10 cellular contexts compared by ENCODE assay signal in genomic region chr20:41178495-41178894, GRCh38. TPM values are rescaled to one million over a fixed set of nuclear protein-coding genes. Genes with fewer than 3 reads are reported as not detected.
DNase-seq lines count a peak whose midpoint lies in the region; ATAC-seq and TF ChIP-seq lines count a peak whose summit lies in the region.
"Had no signal": no experiment of that assay in that cellular context is flagged by ENCODE, and none has a peak within 500 bp of the region (broad histone marks: within the 10 kb centered on the region; RNA-seq: fewer than 3 reads in every experiment).

No MANE protein-coding gene starts in this region.

- peaks cover 8 to 33% of the 10 kb centered on the region in 2 donors for H3K4me1 ChIP-seq in thyroid gland

- intact Hi-C loops in thyroid gland (cut with DNase I): loop anchor here (5.0 kb wide), 1 partner anchor 49 kb away; no protein-coding TSS in a partner anchor

- peak overlapping the region; percentile 2 to 52 (median 46) for H3K27ac ChIP-seq in thyroid gland

- no peak for DNase-seq in activated naive CD4-positive, alpha-beta T cell (lab: John Stamatoyannopoulos, UW)
- DNase-seq in mesothelial cell of epicardium (ENCODE audit: low spot score in 2 of 2, unreplicated experiment in 2 of 2) (no peak), thyroid gland (no peak), GM03348 (ENCODE audit: low spot score) (no peak)
- DNase-seq: NCI-H82; stimulated activated CD4-positive, alpha-beta T cell treated with anti-CD3 and anti-CD28 coated beads, Interleukin-1b, Interleukin-23, amount 100 ng/mL, for 48 hours had no signal

- no peak overlapping the region for H3K4me3 Mint-ChIP-seq in activated naive CD4-positive, alpha-beta T cell treated with anti-CD3 and anti-CD28 coated beads, Interleukin-2, amount 50 U/mL, for 24 hours
- H3K4me3 Mint-ChIP-seq in brain (no peak overlapping the region), mesothelial cell of epicardium (no peak overlapping the region)

- no peaks in the 10 kb centered on the region for H3K27me3 Mint-ChIP-seq in activated naive CD4-positive, alpha-beta T cell treated with anti-CD3 and anti-CD28 coated beads, Interleukin-2, amount 50 U/mL, for 24 hours
- H3K27me3 Mint-ChIP-seq in brain (no peaks in the 10 kb centered on the region), mesothelial cell of epicardium (ENCODE audit: low read depth) (no peaks in the 10 kb centered on the region)

- no peaks in the 10 kb centered on the region for H3K27me3 ChIP-seq in thyroid gland

- ATAC-seq in HG03469 (IDR thresholded peaks at IDR 0.05; ENCODE audit: unreplicated experiment) (no peak), GM19324 (IDR thresholded peaks at IDR 0.05; ENCODE audit: low FRiP score, unreplicated experiment) (no peak)

- TF ChIP-seq POLR2A in thyroid gland (IDR thresholded peaks at IDR 0.05): no peak

- peaks cover 23% of the 10 kb centered on the region for H3K4me1 Mint-ChIP-seq in activated naive CD4-positive, alpha-beta T cell treated with anti-CD3 and anti-CD28 coated beads, Interleukin-2, amount 50 U/mL, for 24 hours
- H3K4me1 Mint-ChIP-seq in brain: peaks cover 28% of the 10 kb centered on the region
- no peaks in the 10 kb centered on the region for H3K4me1 Mint-ChIP-seq in mesothelial cell of epicardium

- 79 to 87% methylated on average over 6 of the region's 6 CpGs for WGBS in thyroid gland, 2 donors

- H3K36me3 Mint-ChIP-seq in activated naive CD4-positive, alpha-beta T cell treated with anti-CD3 and anti-CD28 coated beads, Interleukin-2, amount 50 U/mL, for 24 hours: peaks cover 6% of the 10 kb centered on the region
- H3K36me3 Mint-ChIP-seq in brain: peaks cover 69% of the 10 kb centered on the region
- peaks cover 23% of the 10 kb centered on the region for H3K36me3 Mint-ChIP-seq in mesothelial cell of epicardium

- no peaks in the 10 kb centered on the region for H3K9me3 Mint-ChIP-seq in activated naive CD4-positive, alpha-beta T cell treated with anti-CD3 and anti-CD28 coated beads, Interleukin-2, amount 50 U/mL, for 24 hours
- H3K9me3 Mint-ChIP-seq in brain (no peaks in the 10 kb centered on the region), mesothelial cell of epicardium (no peaks in the 10 kb centered on the region)

- peak overlapping the region; percentile 80 for H3K27ac Mint-ChIP-seq in activated naive CD4-positive, alpha-beta T cell treated with anti-CD3 and anti-CD28 coated beads, Interleukin-2, amount 50 U/mL, for 24 hours
- H3K27ac Mint-ChIP-seq in brain: peak overlapping the region; percentile 42 to 95 (median 82)
- peak overlapping the region; percentile 13 for H3K27ac Mint-ChIP-seq in mesothelial cell of epicardium

- H3K4me3 ChIP-seq in thyroid gland (replicated peaks in 1 of 3): no peak overlapping the region

- peaks cover 13 to 16% of the 10 kb centered on the region in 2 donors for H3K36me3 ChIP-seq in thyroid gland

- no peaks in the 10 kb centered on the region for H3K9me3 ChIP-seq in thyroid gland

- no peak for TF ChIP-seq CTCF in brain (conservative IDR thresholded peaks at IDR 0.05)
- no peak for TF ChIP-seq CTCF in mesothelial cell of epicardium (IDR thresholded peaks at IDR 0.05; ENCODE audit: unreplicated experiment)
- no peak for TF ChIP-seq CTCF in thyroid gland (IDR thresholded peaks at IDR 0.05)

RNA-seq across cellular contexts. Expression of gene PLCG1, which starts 41.2 kb away (rescaled TPM):
- 75.9 TPM for polyA plus RNA-seq in brain (ENCODE audit: insufficient read depth, low read depth, low replicate concordance)
- 286 to 307 TPM (median 301 TPM) in 3 replicates for total RNA-seq in mesothelial cell of epicardium
- total RNA-seq in thyroid gland: 100 to 1,000 TPM; 146 to 252 (median 164) TPM

Comparison
In these comparisons a context has a peak if more than half of its experiments do, and no peak if none do; other contexts are left out.
1. H3K27ac Mint-ChIP-seq: peak in every context shown above with its lines; median percentile 82 in brain; 80 in activated naive CD4-positive, alpha-beta T cell treated with anti-CD3 and anti-CD28 coated beads, Interleukin-2, amount 50 U/mL, for 24 hours; 13 in mesothelial cell of epicardium.